18 cellular contexts compared by ENCODE assay signal in the genomic region with DNA sequence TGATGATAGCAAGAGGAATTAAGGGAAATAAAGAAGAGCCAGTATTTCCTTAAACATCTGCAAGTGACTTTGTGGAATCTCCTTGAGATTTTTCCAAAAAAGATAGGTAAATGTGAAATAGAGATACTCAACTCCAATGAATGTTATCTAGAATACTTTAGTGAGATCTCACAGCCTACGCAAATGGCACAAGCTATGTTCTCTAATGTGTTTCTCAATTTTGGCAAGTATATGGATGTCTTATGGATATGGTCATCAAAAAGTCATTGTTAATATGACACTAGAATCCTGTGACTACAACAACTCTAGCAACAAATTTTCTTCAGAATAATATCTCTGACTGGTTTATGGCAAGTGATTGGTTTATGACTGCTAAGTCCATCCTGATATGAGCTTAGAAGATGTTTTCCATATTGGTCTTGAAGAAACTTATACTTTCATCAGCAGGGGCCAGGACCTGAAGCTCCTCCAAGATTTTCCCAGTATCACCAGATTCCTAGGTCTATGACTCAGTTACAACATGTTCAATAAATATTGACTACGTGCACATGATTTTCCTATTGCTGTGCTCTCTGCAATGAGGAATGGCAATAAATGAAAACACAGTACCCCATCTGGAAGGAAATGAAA.
DNase-seq lines count a peak whose midpoint lies in the region; ATAC-seq, FAIRE-seq and TF ChIP-seq lines count a peak whose summit lies in the region.
"Had no signal": no experiment of that assay in that cellular context is flagged by ENCODE, and none has a peak within 500 bp of the region (broad histone marks: within the 10 kb centered on the region; RNA-seq: fewer than 3 reads in every experiment).

No MANE protein-coding gene starts in this region.

- no peak overlapping the region for H3K27ac Mint-ChIP-seq in astrocyte (ENCODE audit: unreplicated experiment)
- H3K27ac Mint-ChIP-seq: CD8-positive, alpha-beta memory T cell; GM23338 had no signal

- H3K4me3 ChIP-seq in astrocyte (ENCODE audit: insufficient read depth, low read depth, low read length) = no peak overlapping the region
- no peak overlapping the region for H3K4me3 ChIP-seq in fibroblast of the aortic adventitia (ENCODE audit: low read depth, low read length)
- H3K4me3 ChIP-seq: A549, BLaER1, GM23338 had no signal

- no peak overlapping the region for H2AFZ ChIP-seq in astrocyte (ENCODE audit: low read depth, low read length)
- H2AFZ ChIP-seq: GM23338 had no signal

- H3K9ac ChIP-seq in astrocyte (ENCODE audit: low read length) = no peak overlapping the region
- H3K9ac ChIP-seq: BLaER1 had no signal

- no peak overlapping the region for H3K4me2 ChIP-seq in astrocyte (ENCODE audit: low read length)
- H3K4me2 ChIP-seq: A549, BLaER1, GM23338 had no signal

- peaks cover 2% of the 10 kb centered on the region for H3K4me1 ChIP-seq in astrocyte (ENCODE audit: insufficient read depth, low read length)

- peak; percentile 54 for FAIRE-seq in GM12891 (lab: Jason Lieb, UNC)
- FAIRE-seq in astrocyte (lab: Jason Lieb, UNC) = no peak
- FAIRE-seq: A549, GM18507 had no signal

- no peak for TF ChIP-seq POLR2A in GM12891 (IDR thresholded peaks at IDR 0.05; ENCODE audit: low read depth, low read length)

- no peaks in the 10 kb centered on the region for H4K20me1 ChIP-seq in astrocyte (ENCODE audit: insufficient read depth, low read length)
- H4K20me1 ChIP-seq: BLaER1 had no signal

- H3K79me2 ChIP-seq in astrocyte (ENCODE audit: insufficient read depth, low read length) = no peaks in the 10 kb centered on the region

- no peaks in the 10 kb centered on the region for H3K36me3 Mint-ChIP-seq in astrocyte (ENCODE audit: low read depth, unreplicated experiment)
- H3K36me3 Mint-ChIP-seq: CD8-positive, alpha-beta memory T cell had no signal

- no peaks in the 10 kb centered on the region for H3K27me3 ChIP-seq in astrocyte (ENCODE audit: insufficient read depth, low read length)
- H3K27me3 ChIP-seq: BLaER1 had no signal

- no peak for ATAC-seq in HG02981 (IDR thresholded peaks at IDR 0.05; ENCODE audit: unreplicated experiment)
- ATAC-seq: A549, GM23338 had no signal

- peaks cover 6% of the 10 kb centered on the region for H3K9me3 Mint-ChIP-seq in astrocyte (ENCODE audit: unreplicated experiment)
- H3K9me3 Mint-ChIP-seq: CD8-positive, alpha-beta memory T cell had no signal

- no peak overlapping the region for H3K4me3 Mint-ChIP-seq in astrocyte (ENCODE audit: unreplicated experiment)
- H3K4me3 Mint-ChIP-seq: CD8-positive, alpha-beta memory T cell; GM23338 had no signal

- peaks cover 20% of the 10 kb centered on the region for H3K4me1 Mint-ChIP-seq in astrocyte (ENCODE audit: low read depth, unreplicated experiment)
- H3K4me1 Mint-ChIP-seq: GM23338 had no signal

- no peaks in the 10 kb centered on the region for H3K36me3 ChIP-seq in astrocyte (ENCODE audit: insufficient read depth, low read length)
- H3K36me3 ChIP-seq: BLaER1 had no signal

- DNase-seq in GM12891 (ENCODE audit: insufficient read length, low spot score) = no peak
- DNase-seq in astrocyte (ENCODE audit: low read depth) = peak; percentile 31
- peak; percentile 81 for DNase-seq in fibroblast of the aortic adventitia (ENCODE audit: low read depth)
- DNase-seq in NCI-H69 (lab: John Stamatoyannopoulos, UW) = no peak
- DNase-seq in iPS-NIHi11 (ENCODE audit: low spot score) = no peak
- DNase-seq: AML-193; Caco-2; CD8-positive, alpha-beta memory T cell; DND-41; GDM1; H7; KBM-7 had no signal

- no peaks in the 10 kb centered on the region for H3K27me3 Mint-ChIP-seq in astrocyte (ENCODE audit: low read depth, unreplicated experiment)

- H3K27ac ChIP-seq in astrocyte (ENCODE audit: low read depth, low read length) = no peak overlapping the region
- H3K27ac ChIP-seq: A549, BLaER1, HL-60 had no signal

- TF ChIP-seq CTCF in astrocyte (IDR thresholded peaks at IDR 0.05; ENCODE audit: insufficient read depth, low read depth, low read length) (no peak), fibroblast of the aortic adventitia (IDR thresholded peaks at IDR 0.05; ENCODE audit: insufficient read depth, low read length) (no peak)

- no peaks in the 10 kb centered on the region for H3K9me3 ChIP-seq in astrocyte (ENCODE audit: insufficient read depth, low read depth, low read length)
- H3K9me3 ChIP-seq: A549, BLaER1, Caco-2 had no signal

TF ChIP-seq in GM12891, 5 proteins besides CTCF, POLR2A, EP300 and RAD21:
- no peak for TF ChIP-seq TAF1 (IDR thresholded peaks at IDR 0.05; ENCODE audit: low read depth, low read length)
- TF ChIP-seq PAX5 (IDR thresholded peaks at IDR 0.05; ENCODE audit: insufficient read depth, low read length, severe bottlenecking) = no peak
- TF ChIP-seq SPI1 (IDR thresholded peaks at IDR 0.05; ENCODE audit: low read depth, low read length) = no peak
- no peak for TF ChIP-seq POLR2AphosphoS5 (IDR thresholded peaks at IDR 0.05; ENCODE audit: low read depth, low read length)
- no peak for TF ChIP-seq POU2F2 (IDR thresholded peaks at IDR 0.05; ENCODE audit: low read depth, low read length)

Comparison
In these comparisons a context has a peak if more than half of its experiments do, and no peak if none do; other contexts are left out.
1. DNase-seq: peak in astrocyte (single experiment) and fibroblast of the aortic adventitia (single experiment); none in GM12891 (single experiment), NCI-H69 (single experiment) and iPS-NIHi11 (single experiment).